Comparison of ENCODE assay signal across 14 cellular contexts in the genomic region with DNA sequence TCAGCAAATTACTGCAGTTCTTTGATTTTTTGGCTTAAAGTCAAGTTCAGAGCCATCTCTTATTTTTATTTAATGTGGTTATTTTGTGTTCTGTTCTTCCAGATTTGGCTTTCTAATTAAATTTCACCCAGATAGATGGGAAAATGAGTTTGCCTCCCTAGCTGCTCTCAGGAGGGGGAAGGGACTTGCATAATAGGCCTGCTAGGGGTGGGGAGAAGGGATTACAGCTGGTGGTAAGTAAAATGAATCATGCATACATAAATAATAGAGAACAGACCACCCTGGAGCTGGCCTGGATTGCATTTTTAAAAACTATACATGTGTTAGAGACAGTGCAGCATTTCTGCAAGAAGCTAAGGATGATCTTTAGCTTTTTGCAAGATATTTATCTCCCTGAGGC. TPM values are rescaled to one million over a fixed set of nuclear protein-coding genes. Genes with fewer than 3 reads are reported as not detected.
A peak's percentile ranks its signal among the peaks of the same experiment; 100 is the strongest.
DNase-seq lines count a peak whose midpoint lies in the region; ATAC-seq and TF ChIP-seq lines count a peak whose summit lies in the region.
"Had no signal": no experiment of that assay in that cellular context is flagged by ENCODE, and none has a peak within 500 bp of the region (broad histone marks: within the 10 kb centered on the region; RNA-seq: fewer than 3 reads in every experiment).

No MANE protein-coding gene starts in this region.

- peaks cover 5 to 45% of the 10 kb centered on the region in 2 experiments; a peak in 3 of 4 replicates for H3K4me1 ChIP-seq in SK-N-SH (ENCODE audit: control insufficient read depth in 1 of 2, insufficient read depth in 2 of 2, low read depth in 1 of 2, low read length in 1 of 2)

- ATAC-seq in stimulated activated memory B cell treated with anti-CD40 and anti-IgM and Interleukin-4, amounts not matched to agents 10 μg/mL and 1 μg/mL and 100 μg/mL, for 72 hours: no peak
- ATAC-seq: A549; activated CD4-positive, CD25-positive, alpha-beta regulatory T cell treated with anti-CD3 and anti-CD28 coated beads, Interleukin-2, amount 50 U/mL, for 24 hours; Panc1 had no signal

- no peak overlapping the region for H3K9ac ChIP-seq in SK-N-SH

- no peaks in the 10 kb centered on the region for H3K36me3 ChIP-seq in SK-N-SH (replicated peaks in 1 of 2; ENCODE audit: control insufficient read depth in 1 of 2, insufficient read depth in 2 of 2, low read length in 1 of 2)

- H4K20me1 ChIP-seq in SK-N-SH (ENCODE audit: insufficient read depth): no peaks in the 10 kb centered on the region

- H3K27me3 ChIP-seq in SK-N-SH (ENCODE audit: insufficient read depth): no peaks in the 10 kb centered on the region

- TF ChIP-seq RAD21 in SK-N-SH (IDR thresholded peaks at IDR 0.05; ENCODE audit: low read length): peak; percentile 29; the same call in 1 of the 2 replicates

- CTCF ChIA-PET in SK-N-SH (lab: Yijun Ruan, JAX): interaction anchor here (0.9 to 2.0 kb wide), 7 partner anchors 19 to 125 kb away, joined by 3 to 8 read pairs (median 5); no protein-coding TSS in a partner anchor
- CTCF ChIA-PET in activated CD4-positive, alpha-beta memory T cell treated with anti-CD3 and anti-CD28 coated beads for 36 hours (lab: Charles Lee): no interaction called here

- intact Hi-C loops in activated CD4-positive, alpha-beta memory T cell treated with anti-CD3 and anti-CD28 coated beads for 36 hours (cut with micrococcal nuclease): no loop called here

- peaks cover 8% of the 10 kb centered on the region for H3K9me3 Mint-ChIP-seq in activated CD4-positive, alpha-beta memory T cell treated with anti-CD3 and anti-CD28 coated beads for 36 hours
- peaks cover 3% of the 10 kb centered on the region for H3K9me3 Mint-ChIP-seq in stimulated activated memory B cell treated with anti-CD40 and anti-IgM and Interleukin-4, amounts not matched to agents 10 μg/mL and 1 μg/mL and 100 μg/mL, for 72 hours

- no peak overlapping the region for H3K4me3 Mint-ChIP-seq in activated CD4-positive, alpha-beta memory T cell treated with anti-CD3 and anti-CD28 coated beads for 36 hours
- H3K4me3 Mint-ChIP-seq in stimulated activated memory B cell treated with anti-CD40 and anti-IgM and Interleukin-4, amounts not matched to agents 10 μg/mL and 1 μg/mL and 100 μg/mL, for 72 hours: no peak overlapping the region
- H3K4me3 Mint-ChIP-seq: activated naive CD4-positive, alpha-beta T cell treated with anti-CD3 and anti-CD28 coated beads, Interleukin-2, amount 50 U/mL, for 24 hours had no signal

- peaks cover 15% of the 10 kb centered on the region for H3K4me1 Mint-ChIP-seq in activated CD4-positive, alpha-beta memory T cell treated with anti-CD3 and anti-CD28 coated beads for 36 hours (ENCODE audit: low read depth)
- peaks cover 18% of the 10 kb centered on the region for H3K4me1 Mint-ChIP-seq in stimulated activated memory B cell treated with anti-CD40 and anti-IgM and Interleukin-4, amounts not matched to agents 10 μg/mL and 1 μg/mL and 100 μg/mL, for 72 hours

- H3K27me3 Mint-ChIP-seq in activated CD4-positive, alpha-beta memory T cell treated with anti-CD3 and anti-CD28 coated beads for 36 hours: no peaks in the 10 kb centered on the region
- peaks cover 9% of the 10 kb centered on the region for H3K27me3 Mint-ChIP-seq in stimulated activated memory B cell treated with anti-CD40 and anti-IgM and Interleukin-4, amounts not matched to agents 10 μg/mL and 1 μg/mL and 100 μg/mL, for 72 hours
- H3K27me3 Mint-ChIP-seq: activated naive CD4-positive, alpha-beta T cell treated with anti-CD3 and anti-CD28 coated beads, Interleukin-2, amount 50 U/mL, for 24 hours had no signal

- TF ChIP-seq EP300 in SK-N-SH (IDR thresholded peaks at IDR 0.05; ENCODE audit: borderline replicate concordance in 1 of 2, low read depth in 1 of 2, low read length in 1 of 2): peak in 1 of 2 experiments; percentile 95; a peak in 2 of 4 replicates

- no peak overlapping the region for H3K27ac Mint-ChIP-seq in activated CD4-positive, alpha-beta memory T cell treated with anti-CD3 and anti-CD28 coated beads for 36 hours
- no peak overlapping the region for H3K27ac Mint-ChIP-seq in stimulated activated memory B cell treated with anti-CD40 and anti-IgM and Interleukin-4, amounts not matched to agents 10 μg/mL and 1 μg/mL and 100 μg/mL, for 72 hours
- H3K27ac Mint-ChIP-seq: activated naive CD4-positive, alpha-beta T cell treated with anti-CD3 and anti-CD28 coated beads, Interleukin-2, amount 50 U/mL, for 24 hours had no signal

- peaks cover 2% of the 10 kb centered on the region for H3K36me3 Mint-ChIP-seq in activated CD4-positive, alpha-beta memory T cell treated with anti-CD3 and anti-CD28 coated beads for 36 hours
- H3K36me3 Mint-ChIP-seq in stimulated activated memory B cell treated with anti-CD40 and anti-IgM and Interleukin-4, amounts not matched to agents 10 μg/mL and 1 μg/mL and 100 μg/mL, for 72 hours: no peaks in the 10 kb centered on the region

- POLR2A ChIA-PET in SK-N-SH (lab: Yijun Ruan, JAX): interaction anchor here (0.6 kb wide), 1 partner anchor 228 kb away, joined by 3 read pairs; no protein-coding TSS in a partner anchor
- POLR2A ChIA-PET in activated CD4-positive, alpha-beta memory T cell treated with anti-CD3 and anti-CD28 coated beads for 36 hours (lab: Charles Lee): no interaction called here

- TF ChIP-seq CTCF in SK-N-SH (IDR thresholded peaks at IDR 0.05): no peak
- TF ChIP-seq CTCF in fibroblast of mammary gland (conservative IDR thresholded peaks at IDR 0.05; ENCODE audit: control insufficient read depth, insufficient read depth, low read depth, low read length): no peak

- H3K4me3 ChIP-seq in SK-N-SH (ENCODE audit: low read depth in 2 of 2, low read length in 1 of 2): no peak overlapping the region
- no peak overlapping the region for H3K4me3 ChIP-seq in fibroblast of mammary gland (ENCODE audit: control insufficient read depth, low read depth, low read length)
- H3K4me3 ChIP-seq: A549 had no signal

- DNase-seq in NCI-H1092 treated with DMSO at 0.1 percent for 48 hours (lab: John Stamatoyannopoulos, UW): peak; percentile 23
- DNase-seq in NCI-H1092 (lab: John Stamatoyannopoulos, UW): no peak
- DNase-seq in SK-N-SH: peak; percentile 77
- peak; percentile 80 for DNase-seq in fibroblast of mammary gland (ENCODE audit: low read depth)
- peak; percentile 46 for DNase-seq in smooth muscle cell of the brain vasculature (ENCODE audit: low read depth, low spot score)
- DNase-seq in activated CD4-positive, alpha-beta memory T cell treated with anti-CD3 and anti-CD28 coated beads for 36 hours: no peak
- DNase-seq in COLO668 (lab: John Stamatoyannopoulos, UW; ENCODE audit: unreplicated experiment): no peak
- DNase-seq: activated CD8-positive, alpha-beta memory T cell treated with anti-CD3 and anti-CD28 coated beads, Interleukin-2, amount 50 U/mL, for 4 hours; head of caudate nucleus had no signal

- H3K79me2 ChIP-seq in SK-N-SH (ENCODE audit: insufficient read depth): no peaks in the 10 kb centered on the region

- H3K9me2 ChIP-seq in SK-N-SH: no peaks in the 10 kb centered on the region

- H2AFZ ChIP-seq in SK-N-SH (ENCODE audit: low read depth): no peak overlapping the region

- H3K9me3 ChIP-seq in SK-N-SH: no peaks in the 10 kb centered on the region

- peak overlapping the region; percentile 13 to 88; a peak in 3 of 4 replicates for H3K27ac ChIP-seq in SK-N-SH (ENCODE audit: low read depth in 2 of 2, low read length in 1 of 2)
- H3K27ac ChIP-seq: A549 had no signal

- H3K4me2 ChIP-seq in SK-N-SH: peak overlapping the region; percentile 2; the same call in 1 of the 2 replicates
- H3K4me2 ChIP-seq: A549 had no signal

- no peaks in the 10 kb centered on the region for H3F3A ChIP-seq in SK-N-SH (replicated peaks; ENCODE audit: insufficient read depth)

TF ChIP-seq in SK-N-SH, 30 proteins besides CTCF, POLR2A, EP300 and RAD21 (continues in another document):
- TF ChIP-seq MXI1 (IDR thresholded peaks at IDR 0.05; ENCODE audit: low read depth, low read length) (peak; percentile 71), GATA2 (CRISPR knock-in tag; IDR thresholded peaks at IDR 0.05) (peak; percentile 75), FOXJ3 (CRISPR knock-in tag; IDR thresholded peaks at IDR 0.05) (peak; percentile 83), CHD2 (IDR thresholded peaks at IDR 0.05; ENCODE audit: low read length, partially characterized antibody) (peak; percentile 97), TCF12 (IDR thresholded peaks at IDR 0.05) (peak; percentile 74), POLR2AphosphoS5 (IDR thresholded peaks at IDR 0.05; ENCODE audit: low read depth, low read length) (peak; percentile 27; the same call in 1 of the 2 replicates), FOSL2 (IDR thresholded peaks at IDR 0.05; ENCODE audit: borderline replicate concordance, low read depth) (no peak), RCOR1 (IDR thresholded peaks at IDR 0.05; ENCODE audit: low read length) (peak; percentile 92), YY1 (IDR thresholded peaks at IDR 0.05; ENCODE audit: low read depth) (no peak)
- TF ChIP-seq, protein P1, sequence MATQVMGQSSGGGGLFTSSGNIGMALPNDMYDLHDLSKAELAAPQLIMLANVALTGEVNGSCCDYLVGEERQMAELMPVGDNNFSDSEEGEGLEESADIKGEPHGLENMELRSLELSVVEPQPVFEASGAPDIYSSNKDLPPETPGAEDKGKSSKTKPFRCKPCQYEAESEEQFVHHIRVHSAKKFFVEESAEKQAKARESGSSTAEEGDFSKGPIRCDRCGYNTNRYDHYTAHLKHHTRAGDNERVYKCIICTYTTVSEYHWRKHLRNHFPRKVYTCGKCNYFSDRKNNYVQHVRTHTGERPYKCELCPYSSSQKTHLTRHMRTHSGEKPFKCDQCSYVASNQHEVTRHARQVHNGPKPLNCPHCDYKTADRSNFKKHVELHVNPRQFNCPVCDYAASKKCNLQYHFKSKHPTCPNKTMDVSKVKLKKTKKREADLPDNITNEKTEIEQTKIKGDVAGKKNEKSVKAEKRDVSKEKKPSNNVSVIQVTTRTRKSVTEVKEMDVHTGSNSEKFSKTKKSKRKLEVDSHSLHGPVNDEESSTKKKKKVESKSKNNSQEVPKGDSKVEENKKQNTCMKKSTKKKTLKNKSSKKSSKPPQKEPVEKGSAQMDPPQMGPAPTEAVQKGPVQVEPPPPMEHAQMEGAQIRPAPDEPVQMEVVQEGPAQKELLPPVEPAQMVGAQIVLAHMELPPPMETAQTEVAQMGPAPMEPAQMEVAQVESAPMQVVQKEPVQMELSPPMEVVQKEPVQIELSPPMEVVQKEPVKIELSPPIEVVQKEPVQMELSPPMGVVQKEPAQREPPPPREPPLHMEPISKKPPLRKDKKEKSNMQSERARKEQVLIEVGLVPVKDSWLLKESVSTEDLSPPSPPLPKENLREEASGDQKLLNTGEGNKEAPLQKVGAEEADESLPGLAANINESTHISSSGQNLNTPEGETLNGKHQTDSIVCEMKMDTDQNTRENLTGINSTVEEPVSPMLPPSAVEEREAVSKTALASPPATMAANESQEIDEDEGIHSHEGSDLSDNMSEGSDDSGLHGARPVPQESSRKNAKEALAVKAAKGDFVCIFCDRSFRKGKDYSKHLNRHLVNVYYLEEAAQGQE (IDR thresholded peaks at IDR 0.05; ENCODE audit: low read depth, low read length): no peak

RNA-seq across cellular contexts. Expression of a gene that starts 3.9 kb away (rescaled TPM):
- polyA plus RNA-seq in SK-N-SH (2012; rRNA removed): 8.6 and 12.1 TPM in 2 replicates
- 8.4 and 8.8 TPM in 2 replicates for polyA plus RNA-seq in SK-N-SH (2012; cell fraction: cytosol; rRNA removed)
- 11.6 and 16.9 TPM in 2 replicates for polyA plus RNA-seq in SK-N-SH (2012; cell fraction: nucleus; rRNA removed)
- 10 to 100 TPM in 1 of 2 experiments, 1 to 10 TPM in 1; 9.0 to 11.6 TPM for total RNA-seq in activated CD4-positive, alpha-beta memory T cell treated with anti-CD3 and anti-CD28 coated beads for 36 hours

Comparison
In these comparisons a context has a peak if more than half of its experiments do, and no peak if none do; other contexts are left out.
1. DNase-seq: peak in NCI-H1092 treated with DMSO at 0.1 percent for 48 hours (single experiment), SK-N-SH (single experiment), fibroblast of mammary gland (single experiment) and smooth muscle cell of the brain vasculature (single experiment); none in NCI-H1092 (single experiment), activated CD4-positive, alpha-beta memory T cell treated with anti-CD3 and anti-CD28 coated beads for 36 hours (single experiment) and COLO668 (single experiment).